In the genomic region with DNA sequence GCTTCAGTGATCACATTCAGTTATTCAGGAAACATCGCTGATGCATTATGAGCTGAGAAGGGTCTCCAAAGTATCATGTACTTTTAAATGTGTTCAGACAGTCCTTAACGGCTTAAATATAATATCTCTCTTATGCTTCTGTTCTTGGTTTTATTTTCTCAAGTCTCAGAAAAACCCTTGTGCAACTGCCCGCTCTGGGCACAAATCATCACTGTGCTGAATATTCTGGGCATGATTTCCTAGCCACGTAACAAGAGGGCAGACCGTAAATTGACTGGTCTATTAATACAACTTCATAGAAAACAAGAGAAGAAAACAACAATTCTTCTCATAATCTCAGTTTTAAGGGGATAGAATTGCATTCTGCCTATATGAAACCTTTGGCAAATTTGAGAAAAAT, we compare ENCODE assay signal across 32 cellular contexts.
"Had no signal": no experiment of that assay in that cellular context is flagged by ENCODE, and none has a peak within 500 bp of the region (broad histone marks: within the 10 kb centered on the region; RNA-seq: fewer than 3 reads in every experiment).

No MANE protein-coding gene starts in this region.

- DNase-seq: activated B cell treated with CpG ODN at 0.5 μM for 24 hours; activated CD4-positive, alpha-beta memory T cell treated with anti-CD3 and anti-CD28 coated beads for 36 hours; activated CD4-positive, alpha-beta T cell treated with anti-CD3 and anti-CD28 coated beads for 4 hours; activated CD4-positive, alpha-beta T cell treated with anti-CD3 and anti-CD28 coated beads, Interleukin-2, amount 10 ng/mL, durations not matched to agents 24 days and 14 days; activated CD4-positive, alpha-beta T cell treated with anti-CD3 and anti-CD28 coated beads, Interleukin-2, amount 50 U/mL, for 1 hour; activated CD4-positive, alpha-beta T cell treated with anti-CD3 and anti-CD28 coated beads, Interleukin-2, amount 50 U/mL, for 4 hours; activated CD4-positive, CD25-positive, alpha-beta regulatory T cell treated with anti-CD3 and anti-CD28 coated beads, Interleukin-2, amount 50 U/mL, for 72 hours; activated CD8-positive, alpha-beta memory T cell treated with anti-CD3 and anti-CD28 coated beads, Interleukin-2, amount 50 U/mL, for 4 hours; activated CD8-positive, alpha-beta T cell treated with anti-CD3 and anti-CD28 coated beads for 36 hours; activated effector memory CD4-positive, alpha-beta T cell treated with anti-CD3 and anti-CD28 coated beads, Interleukin-2, amount 50 U/mL, for 16 hours; activated gamma-delta T cell treated with Interleukin-2 at 50 U/mL for 16 hours; activated naive CD4-positive, alpha-beta T cell; activated naive CD4-positive, alpha-beta T cell treated with anti-CD3 and anti-CD28 coated beads for 36 hours; activated naive CD4-positive, alpha-beta T cell treated with anti-CD3 and anti-CD28 coated beads, Interleukin-2, amount 50 U/mL, for 16 hours; activated naive CD8-positive, alpha-beta T cell treated with anti-CD3 and anti-CD28 coated beads for 36 hours; activated T-cell treated with anti-CD3 and anti-CD28 coated beads for 4 hours; activated T-cell treated with anti-CD3 and anti-CD28 coated beads, Interleukin-2, amount 50 U/mL, for 1 hour; activated T-cell treated with anti-CD3 and anti-CD28 coated beads, Interleukin-2, amount 50 U/mL, for 4 hours; activated T-cell treated with anti-CD3 and anti-CD28 coated beads, Interleukin-2, amount 50 U/mL, for 72 hours; adrenal gland; amniotic stem cell; body of pancreas; brain microvascular endothelial cell; central memory CD4-positive, alpha-beta T cell; T-helper 1 cell; T-helper 2 cell; T-helper 9 cell had no signal

- H3K27me3 ChIP-seq: adrenal gland, body of pancreas, brain microvascular endothelial cell, breast epithelium had no signal

- H3K27ac ChIP-seq: adrenal gland, body of pancreas, brain microvascular endothelial cell, breast epithelium, VCaP had no signal

- H3K9me3 ChIP-seq: adrenal gland, body of pancreas, breast epithelium had no signal

- H3K36me3 ChIP-seq: adrenal gland, brain microvascular endothelial cell, breast epithelium had no signal

- FAIRE-seq: astrocyte had no signal

- H3K4me3 ChIP-seq: adrenal gland, body of pancreas, breast epithelium had no signal

- ATAC-seq: activated CD8-positive, alpha-beta T cell treated with anti-CD3 and anti-CD28 coated beads for 36 hours; activated naive CD4-positive, alpha-beta T cell treated with anti-CD3 and anti-CD28 coated beads, Interleukin-2, amount 50 U/mL, for 72 hours; activated T-cell treated with anti-CD3 and anti-CD28 coated beads, Interleukin-2, amount 50 U/mL, for 4 hours; activated T-cell treated with anti-CD3 and anti-CD28 coated beads, Interleukin-2, amount 50 U/mL, for 72 hours; activated T-helper 17 cell treated with anti-CD3 and anti-CD28 coated beads, Interleukin-2, amount 50 U/mL, for 72 hours; body of pancreas had no signal

- H3K4me1 ChIP-seq: adrenal gland, body of pancreas, breast epithelium had no signal
